In the genomic region with DNA sequence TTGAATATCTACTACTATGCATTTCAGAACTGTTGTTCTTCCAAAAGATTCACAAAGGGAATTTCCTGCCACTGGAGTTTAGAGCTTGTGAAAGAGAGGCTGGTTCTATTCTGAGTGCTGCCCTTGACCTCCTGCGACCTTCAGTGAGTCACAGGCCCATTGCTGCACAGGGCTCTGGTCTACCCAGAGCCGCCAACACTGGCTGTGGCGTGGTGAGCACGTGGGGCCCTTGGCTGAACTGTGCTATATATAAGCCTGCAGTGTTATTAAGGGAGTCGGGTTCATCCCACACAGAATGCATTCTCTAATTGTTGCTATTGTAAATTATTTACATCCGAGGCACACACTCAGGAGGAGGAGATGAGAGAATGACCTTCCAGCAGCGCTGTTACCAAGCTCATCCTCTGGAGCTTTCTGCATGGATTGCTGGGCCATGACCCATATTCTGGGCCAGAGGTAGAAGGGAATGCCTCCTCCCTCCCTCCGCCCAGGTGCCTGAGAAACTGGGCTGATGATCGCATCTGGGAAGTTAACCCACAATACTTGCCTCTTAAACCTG, we compare ENCODE assay signal across 19 cellular contexts. TPM values are rescaled to one million over a fixed set of nuclear protein-coding genes. Genes with fewer than 3 reads are reported as not detected.
DNase-seq lines count a peak whose midpoint lies in the region; ATAC-seq and TF ChIP-seq lines count a peak whose summit lies in the region.
"Had no signal": no experiment of that assay in that cellular context is flagged by ENCODE, and none has a peak within 500 bp of the region (broad histone marks: within the 10 kb centered on the region; RNA-seq: fewer than 3 reads in every experiment).

No MANE protein-coding gene starts in this region.

- peaks cover 9 to 19% of the 10 kb centered on the region in 2 donors for H3K9me3 Mint-ChIP-seq in activated T-cell treated with anti-CD3 and anti-CD28 coated beads, Interleukin-2, amount 50 U/mL, for 72 hours
- peaks cover 10% of the 10 kb centered on the region for H3K9me3 Mint-ChIP-seq in natural killer cell treated with Interleukin-12 subunit alpha and Interleukin-12 subunit beta and Interleukin-15 and Interleukin-18, amount 100 ng/mL, for 72 hours

- 90 to 91% methylated on average over 4 to 7 of the region's 9 CpGs for WGBS in mesodermal cell (ENCODE audit: insufficient coverage in 2 of 2), 2 experiments

- no peaks in the 10 kb centered on the region for H3K27me3 Mint-ChIP-seq in activated T-cell treated with anti-CD3 and anti-CD28 coated beads, Interleukin-2, amount 50 U/mL, for 72 hours (ENCODE audit: low read depth)
- H3K27me3 Mint-ChIP-seq in natural killer cell treated with Interleukin-12 subunit alpha and Interleukin-12 subunit beta and Interleukin-15 and Interleukin-18, amount 100 ng/mL, for 72 hours = no peaks in the 10 kb centered on the region

- H3K27me3 ChIP-seq in cardiac muscle cell = no peaks in the 10 kb centered on the region

- in situ Hi-C loops in Caki2 (cut with HindIII; ENCODE audit: low pct_unique_long_range_greater_than_20kb, low sequenced_read_pairs) = no loop called here

- no peak for TF ChIP-seq CTCF in cardiac muscle cell (IDR thresholded peaks at IDR 0.05; ENCODE audit: low read depth, low read length)

- peak; percentile 23 for DNase-seq in Caki2 (ENCODE audit: low read depth)
- DNase-seq in NCI-H69 (lab: John Stamatoyannopoulos, UW) = peak; percentile 9
- peak in 1 of 2 donors; percentile 74 for DNase-seq in cardiac muscle cell (ENCODE audit: low read depth in 1 of 2, low spot score in 1 of 2)
- DNase-seq in activated T-cell treated with anti-CD3 and anti-CD28 coated beads, Interleukin-2, amount 50 U/mL, for 72 hours = no peak
- DNase-seq in SIG-M5 treated with dmso at 0.1 percent for 504 hours (lab: John Stamatoyannopoulos, UW; ENCODE audit: unreplicated experiment) = no peak
- no peak for DNase-seq in NCI-H1930 (lab: John Stamatoyannopoulos, UW)
- DNase-seq in natural killer cell treated with Interleukin-12 subunit alpha and Interleukin-12 subunit beta and Interleukin-15 and Interleukin-18, amount 100 ng/mL, for 72 hours (ENCODE audit: low spot score) = no peak
- DNase-seq: activated CD4-positive, alpha-beta T cell treated with anti-CD3 and anti-CD28 coated beads for 4 hours; activated T-cell treated with anti-CD3 and anti-CD28 coated beads, Interleukin-2, amount 50 U/mL, for 1 hour; CD8-positive, alpha-beta T cell; foreskin melanocyte; mucosa of descending colon; NCI-H2081 treated with DMSO at 0.1 percent for 48 hours; SIG-M5; stimulated activated naive CD8-positive, alpha-beta T cell treated with anti-CD3 and anti-CD28 coated beads, Interleukin-15, Interleukin-2, amounts not matched to agents 100 U/mL and 50 U/mL, for 24 hours had no signal

- no peaks in the 10 kb centered on the region for H3K4me1 Mint-ChIP-seq in activated T-cell treated with anti-CD3 and anti-CD28 coated beads, Interleukin-2, amount 50 U/mL, for 72 hours (ENCODE audit: low read depth)
- H3K4me1 Mint-ChIP-seq in natural killer cell treated with Interleukin-12 subunit alpha and Interleukin-12 subunit beta and Interleukin-15 and Interleukin-18, amount 100 ng/mL, for 72 hours (ENCODE audit: low read depth in 2 of 2) = no peaks in the 10 kb centered on the region

- H3K4me3 Mint-ChIP-seq in activated T-cell treated with anti-CD3 and anti-CD28 coated beads, Interleukin-2, amount 50 U/mL, for 72 hours = no peak overlapping the region
- H3K4me3 Mint-ChIP-seq in natural killer cell treated with Interleukin-12 subunit alpha and Interleukin-12 subunit beta and Interleukin-15 and Interleukin-18, amount 100 ng/mL, for 72 hours = no peak overlapping the region
- H3K4me3 Mint-ChIP-seq: CD8-positive, alpha-beta T cell had no signal

- H3K36me3 Mint-ChIP-seq in activated T-cell treated with anti-CD3 and anti-CD28 coated beads, Interleukin-2, amount 50 U/mL, for 72 hours (ENCODE audit: insufficient read depth in 2 of 2) = no peaks in the 10 kb centered on the region
- H3K36me3 Mint-ChIP-seq in natural killer cell treated with Interleukin-12 subunit alpha and Interleukin-12 subunit beta and Interleukin-15 and Interleukin-18, amount 100 ng/mL, for 72 hours = peaks cover 4% of the 10 kb centered on the region
- H3K36me3 Mint-ChIP-seq: CD8-positive, alpha-beta T cell had no signal

- H3K4me3 ChIP-seq in cardiac muscle cell (no peak overlapping the region), mesodermal cell (ENCODE audit: extremely low read depth, insufficient read depth, low read length, poor library complexity, severe bottlenecking) (no peak overlapping the region)
- H3K4me3 ChIP-seq: GM12878, mucosa of descending colon had no signal

- H3K9me3 ChIP-seq in cardiac muscle cell (ENCODE audit: low read depth) (no peaks in the 10 kb centered on the region), mesodermal cell (ENCODE audit: control insufficient read depth, low read length) (no peaks in the 10 kb centered on the region)
- H3K9me3 ChIP-seq: mucosa of descending colon had no signal

- no peak overlapping the region for H3K27ac Mint-ChIP-seq in activated T-cell treated with anti-CD3 and anti-CD28 coated beads, Interleukin-2, amount 50 U/mL, for 72 hours
- H3K27ac Mint-ChIP-seq in natural killer cell treated with Interleukin-12 subunit alpha and Interleukin-12 subunit beta and Interleukin-15 and Interleukin-18, amount 100 ng/mL, for 72 hours = no peak overlapping the region
- H3K27ac Mint-ChIP-seq: CD8-positive, alpha-beta T cell had no signal

- H3K36me3 ChIP-seq in cardiac muscle cell (no peaks in the 10 kb centered on the region), mesodermal cell (ENCODE audit: control insufficient read depth, insufficient read depth, low read length) (no peaks in the 10 kb centered on the region)

- ATAC-seq in activated T-cell treated with anti-CD3 and anti-CD28 coated beads, Interleukin-2, amount 50 U/mL, for 72 hours (replicated peaks in 1 of 2) = no peak
- no peak for ATAC-seq in natural killer cell treated with Interleukin-12 subunit alpha and Interleukin-12 subunit beta and Interleukin-15 and Interleukin-18, amount 100 ng/mL, for 72 hours
- ATAC-seq: CD8-positive, alpha-beta T cell; GM12878; mucosa of descending colon; stimulated activated naive CD8-positive, alpha-beta T cell treated with anti-CD3 and anti-CD28 coated beads, Interleukin-15, Interleukin-2, amounts not matched to agents 100 U/mL and 50 U/mL, for 24 hours had no signal

- H3K27ac ChIP-seq in cardiac muscle cell = peak overlapping the region; percentile 67
- peak overlapping the region; percentile 41 for H3K27ac ChIP-seq in mesodermal cell (ENCODE audit: low read depth, low read length, severe bottlenecking)
- H3K27ac ChIP-seq: parathyroid adenoma had no signal

- peaks cover 13% of the 10 kb centered on the region for H3K4me1 ChIP-seq in cardiac muscle cell (ENCODE audit: low read depth)
- H3K4me1 ChIP-seq in mesodermal cell (ENCODE audit: control insufficient read depth, insufficient read depth, low read length, poor library complexity, severe bottlenecking) = peaks cover 5% of the 10 kb centered on the region

RNA-seq across cellular contexts. Expression of a gene that starts 47.0 kb away (rescaled TPM):
- 3.7 and 6.7 TPM in 2 replicates for total RNA-seq in Caki2 (2014; rRNA removed; shearing (Covaris generic); ENCODE audit: low replicate concordance)
- 5.2 and 8.2 TPM in 2 replicates for total RNA-seq in cardiac muscle cell
- polyA plus RNA-seq in cardiac muscle cell = 4.5 and 4.9 TPM in 2 replicates
- 8.0 TPM for polyA plus RNA-seq in mesodermal cell (2013, experiment 1 of 2)
- polyA plus RNA-seq in mesodermal cell (2013, experiment 2 of 2) = 6.3 TPM
- not detected for total RNA-seq in activated T-cell treated with anti-CD3 and anti-CD28 coated beads, Interleukin-2, amount 50 U/mL, for 72 hours
- not detected for total RNA-seq in natural killer cell treated with Interleukin-12 subunit alpha and Interleukin-12 subunit beta and Interleukin-15 and Interleukin-18, amount 100 ng/mL, for 72 hours
- total RNA-seq: CD8-positive, alpha-beta T cell; GM12878; T-helper 2 cell treated with Interferon-gamma antibody and Interleukin-4, amounts not matched to agents 100 ng/mL and 5 ng/mL, for 36 hours had no signal
- polyA plus RNA-seq: GM12878 had no signal

Comparison
In these comparisons a context has a peak if more than half of its experiments do, and no peak if none do; other contexts are left out.
1. DNase-seq: peak in Caki2 (single experiment) and NCI-H69 (single experiment); none in activated T-cell treated with anti-CD3 and anti-CD28 coated beads, Interleukin-2, amount 50 U/mL, for 72 hours (0 of 2), SIG-M5 treated with dmso at 0.1 percent for 504 hours (single experiment), NCI-H1930 (0 of 2) and natural killer cell treated with Interleukin-12 subunit alpha and Interleukin-12 subunit beta and Interleukin-15 and Interleukin-18, amount 100 ng/mL, for 72 hours (single experiment).